29 cellular contexts compared by ENCODE assay signal in the genomic region with DNA sequence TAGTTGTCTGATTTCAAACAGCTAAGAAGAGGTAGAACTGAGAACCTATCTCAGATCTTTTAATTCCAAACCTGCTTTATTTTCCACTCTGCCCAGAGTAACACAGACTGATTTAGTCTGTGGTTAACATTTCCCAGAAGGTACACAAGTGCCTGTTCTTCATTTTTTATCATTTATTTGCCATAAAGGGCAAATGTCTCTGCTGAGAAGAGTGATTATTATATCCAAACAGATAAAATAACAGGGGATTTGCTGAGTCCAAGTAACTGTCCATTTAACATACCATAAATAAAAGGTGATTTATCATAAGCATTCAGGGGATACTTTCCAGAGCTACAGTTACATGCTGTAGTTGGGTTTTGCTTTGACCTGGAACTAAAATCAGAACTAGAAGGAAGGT.
"Had no signal": no experiment of that assay in that cellular context is flagged by ENCODE, and none has a peak within 500 bp of the region (broad histone marks: within the 10 kb centered on the region; RNA-seq: fewer than 3 reads in every experiment).

No MANE protein-coding gene starts in this region.

- H3K4me1 ChIP-seq: ascending aorta had no signal

- DNase-seq: activated B cell treated with CpG ODN at 0.5 μM for 24 hours; activated CD4-positive, alpha-beta memory T cell treated with anti-CD3 and anti-CD28 coated beads for 36 hours; activated CD4-positive, alpha-beta T cell treated with anti-CD3 and anti-CD28 coated beads for 4 hours; activated CD4-positive, alpha-beta T cell treated with anti-CD3 and anti-CD28 coated beads, Interleukin-2, amount 10 ng/mL, durations not matched to agents 24 days and 14 days; activated CD4-positive, alpha-beta T cell treated with anti-CD3 and anti-CD28 coated beads, Interleukin-2, amount 50 U/mL, for 1 hour; activated CD4-positive, alpha-beta T cell treated with anti-CD3 and anti-CD28 coated beads, Interleukin-2, amount 50 U/mL, for 4 hours; activated CD4-positive, CD25-positive, alpha-beta regulatory T cell treated with anti-CD3 and anti-CD28 coated beads, Interleukin-2, amount 50 U/mL, for 72 hours; activated CD8-positive, alpha-beta memory T cell treated with anti-CD3 and anti-CD28 coated beads, Interleukin-2, amount 50 U/mL, for 4 hours; activated CD8-positive, alpha-beta T cell treated with anti-CD3 and anti-CD28 coated beads for 36 hours; activated effector memory CD4-positive, alpha-beta T cell treated with anti-CD3 and anti-CD28 coated beads, Interleukin-2, amount 50 U/mL, for 16 hours; activated gamma-delta T cell treated with Interleukin-2 at 50 U/mL for 16 hours; activated naive CD4-positive, alpha-beta T cell; activated naive CD4-positive, alpha-beta T cell treated with anti-CD3 and anti-CD28 coated beads for 36 hours; activated naive CD8-positive, alpha-beta T cell treated with anti-CD3 and anti-CD28 coated beads, Interleukin-2, amount 10 ng/mL, durations not matched to agents 7 days and 5 days; activated naive CD8-positive, alpha-beta T cell treated with anti-CD3 and anti-CD28 coated beads, Interleukin-2, amount 50 U/mL, for 24 hours; activated T-cell treated with anti-CD3 and anti-CD28 coated beads for 4 hours; activated T-cell treated with anti-CD3 and anti-CD28 coated beads, Interleukin-2, amount 50 U/mL, for 1 hour; activated T-cell treated with anti-CD3 and anti-CD28 coated beads, Interleukin-2, amount 50 U/mL, for 4 hours; activated T-cell treated with anti-CD3 and anti-CD28 coated beads, Interleukin-2, amount 50 U/mL, for 72 hours; amygdala; anterior cingulate cortex; central memory CD4-positive, alpha-beta T cell; T-helper 1 cell; T-helper 2 cell; T-helper 9 cell had no signal

- H3K27me3 ChIP-seq: ascending aorta, cardiac muscle cell had no signal

- ATAC-seq: activated CD8-positive, alpha-beta T cell treated with anti-CD3 and anti-CD28 coated beads for 36 hours; activated naive CD8-positive, alpha-beta T cell treated with anti-CD3 and anti-CD28 coated beads, Interleukin-2, amount 50 U/mL, for 24 hours; activated T-cell treated with anti-CD3 and anti-CD28 coated beads, Interleukin-2, amount 50 U/mL, for 4 hours; activated T-cell treated with anti-CD3 and anti-CD28 coated beads, Interleukin-2, amount 50 U/mL, for 72 hours; activated T-helper 17 cell treated with anti-CD3 and anti-CD28 coated beads, Interleukin-2, amount 50 U/mL, for 72 hours had no signal

- H3K9me3 ChIP-seq: ascending aorta had no signal

- H3K36me3 ChIP-seq: ascending aorta, cardiac muscle cell had no signal

- H3K4me3 ChIP-seq: ascending aorta, cardiac muscle cell had no signal

- H3K27ac ChIP-seq: ascending aorta, cardiac muscle cell, VCaP had no signal
